8 cellular contexts compared by ENCODE assay signal in genomic region chr19:32674959-32675719, GRCh38. TPM values are rescaled to one million over a fixed set of nuclear protein-coding genes. Genes with fewer than 3 reads are reported as not detected.
DNase-seq lines count a peak whose midpoint lies in the region; ATAC-seq and TF ChIP-seq lines count a peak whose summit lies in the region.

ANKRD27 (minus strand) TSS chr19:32675180; CDS start chr19:32659015, 16,165 bp downstream.

- peak within 1 kb of the TSS; percentile 63 for H3K4ac ChIP-seq in IMR-90 (ENCODE audit: low read depth, low read length)

- H2BK120ac ChIP-seq in IMR-90 (ENCODE audit: low read depth, low read length) = no peak within 1 kb of the TSS

- H2AK5ac ChIP-seq in IMR-90 (ENCODE audit: low read depth, low read length) = no peak within 1 kb of the TSS; the same call in 1 of the 2 replicates

- H3K4me2 ChIP-seq in IMR-90 (ENCODE audit: low read depth, low read length) = peak within 1 kb of the TSS; percentile 96

- peaks cover 32% of the 10 kb centered on the region for H3K27me3 ChIP-seq in IMR-90 (ENCODE audit: control insufficient read depth, insufficient read depth, low read length)

- DNase-seq in DMS 273 treated with DMSO at 0.1 percent for 48 hours (lab: John Stamatoyannopoulos, UW) (peak; percentile 94), IMR-90 (peak; percentile 96), OCI-M1 (lab: John Stamatoyannopoulos, UW) (peak; percentile 100), activated T-cell treated with anti-CD3 and anti-CD28 coated beads for 24 hours (ENCODE audit: low read depth) (peak; percentile 95), epithelial cell of esophagus (ENCODE audit: low read depth) (peak; percentile 99), mucosa of descending colon (peak; percentile 99)
- peak; percentile 96 for DNase-seq in stimulated activated CD8-positive, alpha-beta memory T cell treated with anti-CD3 and anti-CD28 coated beads, Interleukin-4, amount 100 ng/mL, for 24 hours (ENCODE audit: low read depth)

- intact Hi-C loops in IMR-90 (cut with micrococcal nuclease) (loop anchor here (1.0 to 5.0 kb wide), 2 partner anchors 242 to 394 kb away; no protein-coding TSS in a partner anchor), mucosa of descending colon (cut with DNase I, micrococcal nuclease) (no loop called here)

- no peak for TF ChIP-seq RAD21 in IMR-90 (IDR thresholded peaks at IDR 0.05; ENCODE audit: low read length)

- peak within 1 kb of the TSS; percentile 87 for H3K23ac ChIP-seq in IMR-90 (ENCODE audit: low read depth, low read length)

- peak within 1 kb of the TSS; percentile 99 for H2AFZ ChIP-seq in IMR-90 (replicated peaks; ENCODE audit: low read length, poor library complexity)

- peak within 1 kb of the TSS; percentile 81 for H3K27ac ChIP-seq in IMR-90 (ENCODE audit: insufficient read depth, low read length)

- H3K56ac ChIP-seq in IMR-90 (ENCODE audit: extremely low read depth, insufficient read depth, low read length) = 0 out of 2 replicates have a peak within 1 kb of the TSS, but pooled peaks have one; percentile 21

- peak within 1 kb of the TSS; percentile 80 for H2BK5ac ChIP-seq in IMR-90 (ENCODE audit: low read depth, low read length, poor library complexity, severe bottlenecking)

- no peaks in the 10 kb centered on the region for H3K36me3 ChIP-seq in IMR-90 (ENCODE audit: control insufficient read depth, insufficient read depth, low read length)
- H3K36me3 ChIP-seq in mucosa of descending colon (ENCODE audit: low read depth) = no peaks in the 10 kb centered on the region

- H3K9ac ChIP-seq in IMR-90 (ENCODE audit: low read depth, low read length) = peak within 1 kb of the TSS; percentile 87

- H2BK20ac ChIP-seq in IMR-90 (ENCODE audit: low read depth, low read length) = no peak within 1 kb of the TSS

- peaks cover 31% of the 10 kb centered on the region for H4K20me1 ChIP-seq in IMR-90 (ENCODE audit: insufficient read depth, low read length)

- H4K5ac ChIP-seq in IMR-90 (ENCODE audit: low read depth, low read length) = peak within 1 kb of the TSS; percentile 42; the same call in 1 of the 2 replicates

- H3K79me1 ChIP-seq in IMR-90 (ENCODE audit: low read depth in 1 of 2, low read length in 2 of 2) = peaks cover 23 to 39% of the 10 kb centered on the region in 2 experiments

- POLR2A ChIA-PET in IMR-90 (lab: Charles Lee; ENCODE audit: unreplicated experiment) = no interaction called here

- H2BK15ac ChIP-seq in IMR-90 (ENCODE audit: low read depth, low read length) = no peak within 1 kb of the TSS

- peak within 1 kb of the TSS; percentile 93 for H2AK9ac ChIP-seq in IMR-90 (replicated peaks; ENCODE audit: low read depth, low read length, poor library complexity)

- H3K9me3 ChIP-seq in IMR-90 (ENCODE audit: control insufficient read depth, insufficient read depth, low read length) (no peaks in the 10 kb centered on the region), mucosa of descending colon (no peaks in the 10 kb centered on the region)

- TF ChIP-seq POLR2A in IMR-90 (IDR thresholded peaks at IDR 0.05; ENCODE audit: low read depth, low read length) = peak; percentile 38; the same call in 1 of the 2 replicates

- peak within 1 kb of the TSS; percentile 22 for H4K91ac ChIP-seq in IMR-90 (ENCODE audit: insufficient read depth, low read depth, low read length)

- no peak within 1 kb of the TSS for H3K18ac ChIP-seq in IMR-90 (ENCODE audit: low read depth, low read length)

- dilution Hi-C loops in IMR-90 (cut with HindIII; ENCODE audit: low sequenced_read_pairs, unreplicated experiment) = no loop called here

- no TSS peak for BruUV-seq in IMR-90 (replicated peaks; lab: Mats Ljungman, UMichigan)

- TF ChIP-seq CTCF in IMR-90 (conservative IDR thresholded peaks at IDR 0.05; ENCODE audit: low read depth, low read length) (no peak), epithelial cell of esophagus (IDR thresholded peaks at IDR 0.05; ENCODE audit: insufficient read depth, low read depth, low read length, missing control alignments) (no peak), mucosa of descending colon (IDR thresholded peaks at IDR 0.05) (no peak)

- H3K4me1 ChIP-seq in IMR-90 (ENCODE audit: control insufficient read depth, insufficient read depth, low read length) (peaks cover 9% of the 10 kb centered on the region; the same call in 1 of the 2 replicates), mucosa of descending colon (ENCODE audit: low read depth) (peaks cover 24% of the 10 kb centered on the region)

- H3K14ac ChIP-seq in IMR-90 (replicated peaks; ENCODE audit: low read depth, low read length) = peak within 1 kb of the TSS; percentile 90

- in situ Hi-C loops in IMR-90 (cut with MboI; ENCODE audit: low sequenced_read_pairs) = no loop called here

- ATAC-seq in GM21528 (IDR thresholded peaks at IDR 0.05; ENCODE audit: low FRiP score, unreplicated experiment) (peak; percentile 95), IMR-90 (ENCODE audit: low read depth) (peak; percentile 95), mucosa of descending colon (peak; percentile 94)

- H3K4me3 ChIP-seq in IMR-90 (ENCODE audit: insufficient read depth, low read depth, low read length) (peak within 1 kb of the TSS; percentile 97), epithelial cell of esophagus (ENCODE audit: low read length) (peak within 1 kb of the TSS; percentile 77), mucosa of descending colon (peak within 1 kb of the TSS; percentile 93)

- 0% methylated on average over 14 of the region's 71 CpGs; no CpG with 5 or more reads in 1 of the 2 experiments for WGBS in IMR-90 (ENCODE audit: extremely low coverage in 2 of 2, insufficient read length in 1 of 2), 2 experiments

- peak within 1 kb of the TSS; percentile 71 to 79 for H4K8ac ChIP-seq in IMR-90 (ENCODE audit: low read depth in 2 of 2, low read length in 2 of 2)

- H3K9me1 ChIP-seq in IMR-90 (ENCODE audit: insufficient read depth, low read length) = peaks cover 14% of the 10 kb centered on the region

- CTCF ChIA-PET in IMR-90 (lab: Yijun Ruan, JAX) = no interaction called here

TF ChIP-seq in IMR-90, 13 proteins besides CTCF, POLR2A, EP300 and RAD21:
- TF ChIP-seq RCOR1 (IDR thresholded peaks at IDR 0.05; ENCODE audit: insufficient replicate concordance, low read length) = no peak
- TF ChIP-seq MXI1 (IDR thresholded peaks at IDR 0.05; ENCODE audit: borderline replicate concordance, low read depth, low read length) = peak; percentile 22; the same call in 1 of the 2 replicates
- TF ChIP-seq NFE2L2 (IDR thresholded peaks at IDR 0.05; ENCODE audit: low read depth, low read length) = no peak
- TF ChIP-seq BHLHE40 (IDR thresholded peaks at IDR 0.05; ENCODE audit: low read depth, low read length) = peak; percentile 46
- no peak for TF ChIP-seq ELK1 (IDR thresholded peaks at IDR 0.05; ENCODE audit: borderline replicate concordance, low read depth, low read length)
- no peak for TF ChIP-seq USF2 (IDR thresholded peaks at IDR 0.05; ENCODE audit: low read depth, low read length)
- no peak for TF ChIP-seq MAFK (IDR thresholded peaks at IDR 0.05; ENCODE audit: low read depth, low read length)
- TF ChIP-seq SMC3 (IDR thresholded peaks at IDR 0.05; ENCODE audit: low read depth, low read length) = no peak
- no peak for TF ChIP-seq CEBPB (IDR thresholded peaks at IDR 0.05; ENCODE audit: low read depth, low read length)
- TF ChIP-seq RFX5 (IDR thresholded peaks at IDR 0.05; ENCODE audit: low read depth, low read length) = no peak
- peak; percentile 83; the same call in 1 of the 2 replicates for TF ChIP-seq MAZ (IDR thresholded peaks at IDR 0.05; ENCODE audit: borderline replicate concordance, low read depth, low read length)
- no peak for TF ChIP-seq CHD1 (IDR thresholded peaks at IDR 0.05; ENCODE audit: low read depth, low read length)
- TF ChIP-seq FOS (IDR thresholded peaks at IDR 0.05; ENCODE audit: low read depth, low read length) = peak; percentile 45; the same call in 1 of the 2 replicates
TF ChIP-seq in IMR-90: peak in this region for 4.

RNA-seq across cellular contexts. Expression of gene ANKRD27, which starts in this region (rescaled TPM):
- total RNA-seq in IMR-90 (2012; rRNA removed) (31.4 and 35.0 TPM in 2 replicates), mucosa of descending colon (10 to 100 TPM; 36.0 to 59.6 (median 41.1) TPM)
- polyA plus RNA-seq in IMR-90 (2012; rRNA removed) = 15.7 and 16.7 TPM in 2 replicates
- polyA plus RNA-seq in IMR-90 (2012; cell fraction: cytosol; rRNA removed) = 10.6 TPM in 2 replicates
- 20.8 and 40.6 TPM in 2 replicates for polyA plus RNA-seq in IMR-90 (2012; cell fraction: nucleus; rRNA removed; ENCODE audit: low replicate concordance)

Comparison
In these comparisons a context has a peak if more than half of its experiments do, and no peak if none do; other contexts are left out.
1. Peak in every context shown above with its lines: DNase-seq, ATAC-seq, H3K4me3 ChIP-seq and H3K27ac ChIP-seq.